Comparison of ENCODE assay signal across 1 cellular context in the genomic region with DNA sequence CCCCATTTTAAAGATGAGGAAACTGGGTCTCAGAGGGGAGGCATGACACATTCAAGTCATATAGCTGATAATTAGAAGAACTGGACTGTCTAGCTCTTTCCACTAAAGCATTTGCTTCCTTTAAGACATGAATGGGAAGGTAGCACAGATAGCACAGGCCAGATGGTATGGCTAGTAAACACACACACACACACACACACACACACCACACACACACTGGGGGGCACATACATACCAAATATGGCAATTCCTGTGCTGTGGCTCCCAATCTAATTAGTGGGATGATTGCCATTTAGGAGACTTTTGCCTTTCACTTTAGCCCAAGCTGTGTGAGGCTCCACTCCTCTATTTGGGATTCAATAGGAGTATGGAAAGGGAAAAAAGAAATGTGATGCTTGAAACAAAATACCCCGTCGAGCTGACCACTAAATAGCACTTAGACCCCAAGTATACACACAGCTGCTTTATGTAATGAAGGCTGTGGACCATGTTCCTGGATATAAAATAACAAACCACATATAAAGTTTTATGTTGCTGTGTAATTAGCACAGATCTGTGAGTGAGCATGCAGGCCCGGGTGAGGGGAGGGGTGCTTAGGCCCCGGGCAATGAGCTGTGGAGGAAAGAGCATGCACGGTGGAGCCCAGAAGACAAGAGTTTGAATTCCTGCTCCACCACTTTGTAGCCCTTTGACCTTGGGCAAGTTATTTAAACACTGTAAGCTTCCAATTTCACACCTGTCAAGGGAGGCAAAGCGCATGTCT.
TF ChIP-seq lines count a peak whose summit lies in the region.

No MANE protein-coding gene starts in this region.

TF ChIP-seq in HepG2, 621 proteins besides CTCF, POLR2A, EP300 and RAD21:
- TF ChIP-seq ZNF460 (CRISPR knock-in tag; IDR thresholded peaks at IDR 0.05; ENCODE audit: borderline replicate concordance) (no peak), ARHGAP35 (CRISPR knock-in tag; IDR thresholded peaks at IDR 0.05; ENCODE audit: borderline replicate concordance) (no peak), ZNF746 (CRISPR knock-in tag; IDR thresholded peaks at IDR 0.05) (no peak), IKZF4 (CRISPR knock-in tag; IDR thresholded peaks at IDR 0.05; ENCODE audit: borderline replicate concordance, low read depth, not compliant biosample characterization) (no peak), RFX1 (IDR thresholded peaks at IDR 0.05) (no peak), FOXA3 (CRISPR knock-in tag; IDR thresholded peaks at IDR 0.05) (no peak), TP53 (CRISPR knock-in tag; conservative IDR thresholded peaks at IDR 0.05) (no peak), CENPT (CRISPR knock-in tag; IDR thresholded peaks at IDR 0.05; ENCODE audit: low read depth) (no peak), PAWR (CRISPR knock-in tag; IDR thresholded peaks at IDR 0.05; ENCODE audit: borderline replicate concordance) (no peak), ZNF816 (CRISPR knock-in tag; IDR thresholded peaks at IDR 0.05; ENCODE audit: borderline replicate concordance) (no peak)
- TF ChIP-seq, protein P1, sequence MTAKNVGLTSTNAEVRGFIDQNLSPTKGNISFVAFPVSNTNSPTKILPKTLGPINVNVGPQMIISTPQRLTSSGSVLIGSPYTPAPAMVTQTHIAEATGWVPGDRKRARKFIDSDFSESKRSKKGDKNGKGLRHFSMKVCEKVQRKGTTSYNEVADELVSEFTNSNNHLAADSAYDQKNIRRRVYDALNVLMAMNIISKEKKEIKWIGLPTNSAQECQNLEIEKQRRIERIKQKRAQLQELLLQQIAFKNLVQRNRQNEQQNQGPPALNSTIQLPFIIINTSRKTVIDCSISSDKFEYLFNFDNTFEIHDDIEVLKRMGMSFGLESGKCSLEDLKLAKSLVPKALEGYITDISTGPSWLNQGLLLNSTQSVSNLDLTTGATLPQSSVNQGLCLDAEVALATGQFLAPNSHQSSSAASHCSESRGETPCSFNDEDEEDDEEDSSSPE (CRISPR knock-in tag; IDR thresholded peaks at IDR 0.05), result no peak
- TF ChIP-seq, protein P2, sequence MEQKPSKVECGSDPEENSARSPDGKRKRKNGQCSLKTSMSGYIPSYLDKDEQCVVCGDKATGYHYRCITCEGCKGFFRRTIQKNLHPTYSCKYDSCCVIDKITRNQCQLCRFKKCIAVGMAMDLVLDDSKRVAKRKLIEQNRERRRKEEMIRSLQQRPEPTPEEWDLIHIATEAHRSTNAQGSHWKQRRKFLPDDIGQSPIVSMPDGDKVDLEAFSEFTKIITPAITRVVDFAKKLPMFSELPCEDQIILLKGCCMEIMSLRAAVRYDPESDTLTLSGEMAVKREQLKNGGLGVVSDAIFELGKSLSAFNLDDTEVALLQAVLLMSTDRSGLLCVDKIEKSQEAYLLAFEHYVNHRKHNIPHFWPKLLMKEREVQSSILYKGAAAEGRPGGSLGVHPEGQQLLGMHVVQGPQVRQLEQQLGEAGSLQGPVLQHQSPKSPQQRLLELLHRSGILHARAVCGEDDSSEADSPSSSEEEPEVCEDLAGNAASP (CRISPR knock-in tag; IDR thresholded peaks at IDR 0.05; ENCODE audit: borderline replicate concordance), result no peak
TF ChIP-seq in HepG2: peak in this region for 0.
